1 cellular context compared by ENCODE assay signal in genomic region chr10:43093423-43094090, GRCh38.
TF ChIP-seq lines count a peak whose summit lies in the region.

No MANE protein-coding gene starts in this region.

TF ChIP-seq in HCT116, 20 proteins besides CTCF, POLR2A, EP300 and RAD21:
- TF ChIP-seq CBX3 (IDR thresholded peaks at IDR 0.05; ENCODE audit: low read depth) (no peak), ZNF274 (IDR thresholded peaks at IDR 0.05; ENCODE audit: low read depth, low read length) (no peak), REST (IDR thresholded peaks at IDR 0.05; ENCODE audit: low read depth) (peak; percentile 25; the same call in 1 of the 2 replicates), SP1 (IDR thresholded peaks at IDR 0.05; ENCODE audit: low read depth) (no peak)
